ENCODE assay signal across 1 cellular context in the genomic region with DNA sequence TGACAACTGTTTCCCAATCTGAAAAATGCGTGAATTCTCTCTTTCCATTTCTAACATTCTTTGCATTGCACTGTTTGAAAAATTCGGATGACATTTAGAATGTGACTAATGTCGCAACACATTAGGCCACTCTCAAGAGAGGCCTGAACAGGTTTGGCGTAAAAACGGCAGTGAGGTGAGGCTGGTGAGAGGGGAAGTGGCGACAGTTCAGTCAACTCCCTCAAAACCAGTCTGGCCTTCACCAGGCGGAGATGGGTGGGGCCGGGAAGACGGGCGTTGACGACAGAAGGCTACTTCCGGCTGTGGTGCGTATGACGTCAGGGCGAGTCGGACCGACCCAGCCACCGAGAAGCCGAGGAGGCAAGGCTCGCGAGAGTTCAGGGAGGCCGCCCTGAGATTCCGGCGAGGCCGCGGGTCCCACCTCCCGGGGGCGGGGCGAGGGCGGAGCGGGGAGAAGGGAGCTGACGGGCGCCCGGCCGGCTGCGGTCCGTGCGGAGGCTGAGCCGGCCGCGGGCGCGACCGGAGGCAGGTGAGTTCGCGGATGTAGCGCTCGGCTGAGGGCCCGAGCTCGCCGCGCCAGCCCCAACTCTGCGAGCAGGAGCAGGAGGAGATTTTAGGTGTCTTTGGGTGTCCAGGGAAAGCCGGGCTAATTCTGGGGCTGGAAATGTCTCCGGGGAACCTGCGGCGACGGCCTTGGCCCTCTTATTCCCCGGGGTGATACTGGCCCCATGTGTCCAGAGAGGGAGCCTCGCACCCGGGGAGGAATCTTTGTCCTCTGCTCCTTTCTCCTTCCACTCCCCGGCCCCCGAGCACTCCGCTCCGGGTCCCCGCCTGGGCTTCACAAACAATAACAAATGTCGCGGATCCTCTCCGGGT.
TF ChIP-seq lines count a peak whose summit lies in the region.

Gene STK38L (plus strand): TSS at position 483 of the 876 bp plus-strand sequence. CDS start 53,435 bp downstream, outside the sequence.

TF ChIP-seq in A549, 52 proteins besides CTCF, POLR2A, EP300 and RAD21 (continued from another document):
- TF ChIP-seq TFCP2L1 (CRISPR knock-in tag; IDR thresholded peaks at IDR 0.05) (no peak), RCOR1 (IDR thresholded peaks at IDR 0.05; ENCODE audit: low read depth, low read length) (no peak), POLR2AphosphoS2 (conservative IDR thresholded peaks at IDR 0.05; ENCODE audit: low read length) (no peak), ZC3H11A (IDR thresholded peaks at IDR 0.05) (no peak), HDAC2 (IDR thresholded peaks at IDR 0.05) (no peak), CEBPB (IDR thresholded peaks at IDR 0.05) (peak; percentile 56 to 81), ESRRA (IDR thresholded peaks at IDR 0.05; ENCODE audit: borderline replicate concordance, low read length) (no peak), ZSCAN20 (CRISPR knock-in tag; IDR thresholded peaks at IDR 0.05) (0 out of 2 replicates have a peak, but pooled peaks have one; percentile 40), NPAS2 (CRISPR knock-in tag; IDR thresholded peaks at IDR 0.05; ENCODE audit: borderline replicate concordance) (no peak), MAZ (IDR thresholded peaks at IDR 0.05; ENCODE audit: borderline replicate concordance, low read depth, low read length) (no peak), KDM5A (IDR thresholded peaks at IDR 0.05) (0 out of 2 replicates have a peak, but pooled peaks have one; percentile 36), EHMT2 (IDR thresholded peaks at IDR 0.05; ENCODE audit: low read depth) (peak; percentile 48; the same call in 1 of the 2 replicates), CHD2 (IDR thresholded peaks at IDR 0.05; ENCODE audit: low read length, partially characterized antibody) (peak; percentile 89), E2F6 (IDR thresholded peaks at IDR 0.05; ENCODE audit: borderline replicate concordance, low read depth) (no peak), RFX5 (IDR thresholded peaks at IDR 0.05) (no peak), JUN (IDR thresholded peaks at IDR 0.05) (peak; percentile 33 to 81; a peak in 3 of 5 replicates), MYC (IDR thresholded peaks at IDR 0.05; ENCODE audit: borderline replicate concordance, low read length) (no peak), EHF (CRISPR knock-in tag; IDR thresholded peaks at IDR 0.05) (peak; percentile 59; the same call in 1 of the 2 replicates), FOXS1 (CRISPR knock-in tag; IDR thresholded peaks at IDR 0.05) (0 out of 2 replicates have a peak, but pooled peaks have one; percentile 40), USF2 (IDR thresholded peaks at IDR 0.05) (no peak), NFE2L2 (conservative IDR thresholded peaks at IDR 0.05; ENCODE audit: low read length) (no peak), CBX8 (IDR thresholded peaks at IDR 0.05) (no peak), RNF2 (IDR thresholded peaks at IDR 0.05; ENCODE audit: borderline replicate concordance, low read depth) (no peak), ZFP36 (IDR thresholded peaks at IDR 0.05; ENCODE audit: borderline replicate concordance, partially characterized antibody) (no peak), FOSL2 (IDR thresholded peaks at IDR 0.05) (no peak), FOSL2 (CRISPR knock-in tag; IDR thresholded peaks at IDR 0.05) (0 out of 2 replicates have a peak, but pooled peaks have one; percentile 3), CHD4 (IDR thresholded peaks at IDR 0.05; ENCODE audit: borderline replicate concordance) (no peak)
- TF ChIP-seq, protein P1, sequence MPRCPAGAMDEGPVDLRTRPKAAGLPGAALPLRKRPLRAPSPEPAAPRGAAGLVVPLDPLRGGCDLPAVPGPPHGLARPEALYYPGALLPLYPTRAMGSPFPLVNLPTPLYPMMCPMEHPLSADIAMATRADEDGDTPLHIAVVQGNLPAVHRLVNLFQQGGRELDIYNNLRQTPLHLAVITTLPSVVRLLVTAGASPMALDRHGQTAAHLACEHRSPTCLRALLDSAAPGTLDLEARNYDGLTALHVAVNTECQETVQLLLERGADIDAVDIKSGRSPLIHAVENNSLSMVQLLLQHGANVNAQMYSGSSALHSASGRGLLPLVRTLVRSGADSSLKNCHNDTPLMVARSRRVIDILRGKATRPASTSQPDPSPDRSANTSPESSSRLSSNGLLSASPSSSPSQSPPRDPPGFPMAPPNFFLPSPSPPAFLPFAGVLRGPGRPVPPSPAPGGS (IDR thresholded peaks at IDR 0.05): peak; percentile 68; the same call in 1 of the 3 replicates
- TF ChIP-seq, protein P2, sequence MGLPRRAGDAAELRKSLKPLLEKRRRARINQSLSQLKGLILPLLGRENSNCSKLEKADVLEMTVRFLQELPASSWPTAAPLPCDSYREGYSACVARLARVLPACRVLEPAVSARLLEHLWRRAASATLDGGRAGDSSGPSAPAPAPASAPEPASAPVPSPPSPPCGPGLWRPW (IDR thresholded peaks at IDR 0.05): no peak
- TF ChIP-seq, protein P3, sequence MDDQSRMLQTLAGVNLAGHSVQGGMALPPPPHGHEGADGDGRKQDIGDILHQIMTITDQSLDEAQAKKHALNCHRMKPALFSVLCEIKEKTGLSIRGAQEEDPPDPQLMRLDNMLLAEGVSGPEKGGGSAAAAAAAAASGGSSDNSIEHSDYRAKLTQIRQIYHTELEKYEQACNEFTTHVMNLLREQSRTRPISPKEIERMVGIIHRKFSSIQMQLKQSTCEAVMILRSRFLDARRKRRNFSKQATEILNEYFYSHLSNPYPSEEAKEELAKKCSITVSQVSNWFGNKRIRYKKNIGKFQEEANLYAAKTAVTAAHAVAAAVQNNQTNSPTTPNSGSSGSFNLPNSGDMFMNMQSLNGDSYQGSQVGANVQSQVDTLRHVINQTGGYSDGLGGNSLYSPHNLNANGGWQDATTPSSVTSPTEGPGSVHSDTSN (IDR thresholded peaks at IDR 0.05): no peak
- TF ChIP-seq, protein P4, sequence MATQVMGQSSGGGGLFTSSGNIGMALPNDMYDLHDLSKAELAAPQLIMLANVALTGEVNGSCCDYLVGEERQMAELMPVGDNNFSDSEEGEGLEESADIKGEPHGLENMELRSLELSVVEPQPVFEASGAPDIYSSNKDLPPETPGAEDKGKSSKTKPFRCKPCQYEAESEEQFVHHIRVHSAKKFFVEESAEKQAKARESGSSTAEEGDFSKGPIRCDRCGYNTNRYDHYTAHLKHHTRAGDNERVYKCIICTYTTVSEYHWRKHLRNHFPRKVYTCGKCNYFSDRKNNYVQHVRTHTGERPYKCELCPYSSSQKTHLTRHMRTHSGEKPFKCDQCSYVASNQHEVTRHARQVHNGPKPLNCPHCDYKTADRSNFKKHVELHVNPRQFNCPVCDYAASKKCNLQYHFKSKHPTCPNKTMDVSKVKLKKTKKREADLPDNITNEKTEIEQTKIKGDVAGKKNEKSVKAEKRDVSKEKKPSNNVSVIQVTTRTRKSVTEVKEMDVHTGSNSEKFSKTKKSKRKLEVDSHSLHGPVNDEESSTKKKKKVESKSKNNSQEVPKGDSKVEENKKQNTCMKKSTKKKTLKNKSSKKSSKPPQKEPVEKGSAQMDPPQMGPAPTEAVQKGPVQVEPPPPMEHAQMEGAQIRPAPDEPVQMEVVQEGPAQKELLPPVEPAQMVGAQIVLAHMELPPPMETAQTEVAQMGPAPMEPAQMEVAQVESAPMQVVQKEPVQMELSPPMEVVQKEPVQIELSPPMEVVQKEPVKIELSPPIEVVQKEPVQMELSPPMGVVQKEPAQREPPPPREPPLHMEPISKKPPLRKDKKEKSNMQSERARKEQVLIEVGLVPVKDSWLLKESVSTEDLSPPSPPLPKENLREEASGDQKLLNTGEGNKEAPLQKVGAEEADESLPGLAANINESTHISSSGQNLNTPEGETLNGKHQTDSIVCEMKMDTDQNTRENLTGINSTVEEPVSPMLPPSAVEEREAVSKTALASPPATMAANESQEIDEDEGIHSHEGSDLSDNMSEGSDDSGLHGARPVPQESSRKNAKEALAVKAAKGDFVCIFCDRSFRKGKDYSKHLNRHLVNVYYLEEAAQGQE (IDR thresholded peaks at IDR 0.05): peak; percentile 80
TF ChIP-seq in A549: peak in this region for 17.
